8 cellular contexts compared by ENCODE assay signal in genomic region chr5:52799358-52799982, GRCh38.
DNase-seq lines count a peak whose midpoint lies in the region; ATAC-seq and TF ChIP-seq lines count a peak whose summit lies in the region.

No MANE protein-coding gene starts in this region.

- H3K36me3 ChIP-seq in BLaER1 (peaks cover 5% of the 10 kb centered on the region; the same call in 1 of the 2 replicates), mucosa of stomach (ENCODE audit: control insufficient read depth, insufficient read depth, low read length) (no peaks in the 10 kb centered on the region)

- H3K27ac ChIP-seq in BLaER1 = peak overlapping the region; percentile 82; the same call in 1 of the 2 replicates

- peak overlapping the region; percentile 95 for H3K4me2 ChIP-seq in BLaER1

- H4K20me1 ChIP-seq in BLaER1 = peaks cover 35% of the 10 kb centered on the region

- H3K4me3 ChIP-seq in BLaER1 = peak overlapping the region; percentile 85
- peak overlapping the region; percentile 99 for H3K4me3 ChIP-seq in epithelial cell of esophagus (ENCODE audit: low read length)
- H3K4me3 ChIP-seq in mucosa of stomach (ENCODE audit: low read length) = peak overlapping the region; percentile 59

- no peak for TF ChIP-seq CTCF in epithelial cell of esophagus (IDR thresholded peaks at IDR 0.05; ENCODE audit: insufficient read depth, low read depth, low read length, missing control alignments)

- H3K9ac ChIP-seq in BLaER1 = peak overlapping the region; percentile 81
- H3K9ac ChIP-seq in mucosa of stomach (ENCODE audit: low read length) = peak overlapping the region; percentile 82

- peaks cover 44% of the 10 kb centered on the region for H3K4me1 ChIP-seq in BLaER1
- peaks cover 11% of the 10 kb centered on the region for H3K4me1 ChIP-seq in mucosa of stomach (ENCODE audit: control insufficient read depth, insufficient read depth, low read length)

- DNase-seq in epithelial cell of esophagus (ENCODE audit: low read depth) (peak; percentile 42), NCI-H446 treated with DMSO at 0.1 percent for 48 hours (lab: John Stamatoyannopoulos, UW) (no peak)
- DNase-seq in effector CD8-positive, alpha-beta T cell (lab: John Stamatoyannopoulos, UW) = no peak

- ATAC-seq in GM18873 (IDR thresholded peaks at IDR 0.05; ENCODE audit: low FRiP score, unreplicated experiment) (peak; percentile 24), HG03097 (IDR thresholded peaks at IDR 0.05; ENCODE audit: low FRiP score, unreplicated experiment) (peak; percentile 13), SK-N-SH treated with all-trans-retinoic acid at 6 μM for 48 hours (peak; percentile 33)

- H3K9me3 ChIP-seq in BLaER1 = no peaks in the 10 kb centered on the region
- H3K9me3 ChIP-seq in mucosa of stomach (ENCODE audit: control insufficient read depth, low read length) = no peaks in the 10 kb centered on the region

- no peaks in the 10 kb centered on the region for H3K27me3 ChIP-seq in BLaER1
- H3K27me3 ChIP-seq in mucosa of stomach (ENCODE audit: control insufficient read depth, insufficient read depth, low read length) = no peaks in the 10 kb centered on the region

TF ChIP-seq in SK-N-SH treated with all-trans-retinoic acid at 6 μM for 48 hours, 23 proteins besides CTCF, POLR2A, EP300 and RAD21:
- TF ChIP-seq CSRNP3 (CRISPR knock-in tag; IDR thresholded peaks at IDR 0.05) (no peak), ZNF8 (CRISPR knock-in tag; IDR thresholded peaks at IDR 0.05) (no peak), ZC3H10 (CRISPR knock-in tag; IDR thresholded peaks at IDR 0.05) (no peak), PATZ1 (CRISPR knock-in tag; IDR thresholded peaks at IDR 0.05; ENCODE audit: borderline replicate concordance) (no peak)
